1 cellular context compared by ENCODE assay signal in genomic region chr2:127054604-127054930, GRCh38.
TF ChIP-seq lines count a peak whose summit lies in the region.

No MANE protein-coding gene starts in this region.

TF ChIP-seq in GM23338, 12 proteins besides CTCF, POLR2A, EP300 and RAD21 (continued from another document):
- TF ChIP-seq ZNF462 (CRISPR knock-in tag; IDR thresholded peaks at IDR 0.05): no peak
- no peak for TF ChIP-seq REST (IDR thresholded peaks at IDR 0.05; ENCODE audit: unreplicated experiment)
- no peak for TF ChIP-seq EZH2phosphoT487 (IDR thresholded peaks at IDR 0.05; ENCODE audit: unreplicated experiment)
